In genomic region chr2:86633094-86633740, GRCh38 we compare ENCODE assay signal across 17 cellular contexts. TPM values are rescaled to one million over a fixed set of nuclear protein-coding genes. Genes with fewer than 3 reads are reported as not detected.
DNase-seq lines count a peak whose midpoint lies in the region; ATAC-seq and TF ChIP-seq lines count a peak whose summit lies in the region.
"Had no signal": no experiment of that assay in that cellular context is flagged by ENCODE, and none has a peak within 500 bp of the region (broad histone marks: within the 10 kb centered on the region; RNA-seq: fewer than 3 reads in every experiment).

No MANE protein-coding gene starts in this region.

- 57 to 68% methylated on average over 8 of the region's 8 CpGs for WGBS in heart right ventricle, 2 donors

- H3K4me3 Mint-ChIP-seq in progenitor cell of endocrine pancreas (ENCODE audit: low read depth) (no peak overlapping the region), CD14-positive monocyte (no peak overlapping the region)
- no peak overlapping the region for H3K4me3 Mint-ChIP-seq in activated T-cell treated with anti-CD3 and anti-CD28 coated beads, Interleukin-2, amount 50 U/mL, for 4 hours
- H3K4me3 Mint-ChIP-seq: activated CD8-positive, alpha-beta memory T cell treated with anti-CD3 and anti-CD28 coated beads, Interleukin-2, amount 10 ng/mL, durations not matched to agents 7 days and 5 days; CD4-positive, CD25-positive, alpha-beta regulatory T cell; natural killer cell had no signal

- H3K9me3 ChIP-seq in Peyer's patch (no peaks in the 10 kb centered on the region), heart right ventricle (peaks cover 0 to 3% (median 0%) of the 10 kb centered on the region in 11 donors), BE2C (no peaks in the 10 kb centered on the region)
- H3K9me3 ChIP-seq: thoracic aorta had no signal

- intact Hi-C loops in heart right ventricle (cut with DNase I) (loop anchor here in 1 of 10 donors (10.0 kb wide), 1 partner anchor 62 kb away; no protein-coding TSS in a partner anchor), CD14-positive monocyte (cut with micrococcal nuclease) (no loop called here)

- H3K4me1 ChIP-seq in Peyer's patch: peaks cover 0 to 26% (median 1%) of the 10 kb centered on the region in 4 donors
- H3K4me1 ChIP-seq in heart right ventricle: peaks cover 0 to 27% (median 0%) of the 10 kb centered on the region in 9 donors
- H3K4me1 ChIP-seq in BE2C: no peaks in the 10 kb centered on the region

- H3K27me3 ChIP-seq in Peyer's patch (no peaks in the 10 kb centered on the region), heart right ventricle (no peaks in the 10 kb centered on the region), BE2C (no peaks in the 10 kb centered on the region)

- H3K36me3 ChIP-seq in Peyer's patch: no peaks in the 10 kb centered on the region
- no peaks in the 10 kb centered on the region for H3K36me3 ChIP-seq in heart right ventricle
- no peaks in the 10 kb centered on the region for H3K36me3 ChIP-seq in BE2C
- H3K36me3 ChIP-seq: thoracic aorta had no signal

- H3K9me3 Mint-ChIP-seq in progenitor cell of endocrine pancreas (ENCODE audit: low read depth) (no peaks in the 10 kb centered on the region), CD14-positive monocyte (peaks cover 0 to 2% (median 0%) of the 10 kb centered on the region in 7 donors)
- H3K9me3 Mint-ChIP-seq in activated T-cell treated with anti-CD3 and anti-CD28 coated beads, Interleukin-2, amount 50 U/mL, for 4 hours: no peaks in the 10 kb centered on the region
- H3K9me3 Mint-ChIP-seq: natural killer cell had no signal

- no peak for TF ChIP-seq CTCF in Peyer's patch (IDR thresholded peaks at IDR 0.05)
- TF ChIP-seq CTCF in heart right ventricle (IDR thresholded peaks at IDR 0.05): no peak
- no peak for TF ChIP-seq CTCF in progenitor cell of endocrine pancreas (IDR thresholded peaks at IDR 0.05; ENCODE audit: unreplicated experiment)
- no peak for TF ChIP-seq CTCF in CD14-positive monocyte (IDR thresholded peaks at IDR 0.05)
- TF ChIP-seq CTCF in BE2C (IDR thresholded peaks at IDR 0.05; ENCODE audit: low read depth, low read length): no peak

- in situ Hi-C loops in G401 (cut with HindIII; ENCODE audit: low sequenced_read_pairs): no loop called here

- peaks cover 12% of the 10 kb centered on the region for H3K4me1 Mint-ChIP-seq in progenitor cell of endocrine pancreas (ENCODE audit: low read depth)
- H3K4me1 Mint-ChIP-seq in CD14-positive monocyte: no peaks in the 10 kb centered on the region
- no peaks in the 10 kb centered on the region for H3K4me1 Mint-ChIP-seq in activated T-cell treated with anti-CD3 and anti-CD28 coated beads, Interleukin-2, amount 50 U/mL, for 4 hours (ENCODE audit: low read depth)
- H3K4me1 Mint-ChIP-seq: activated CD8-positive, alpha-beta memory T cell treated with anti-CD3 and anti-CD28 coated beads, Interleukin-2, amount 10 ng/mL, durations not matched to agents 7 days and 5 days; CD4-positive, CD25-positive, alpha-beta regulatory T cell; natural killer cell had no signal

- H3K27ac Mint-ChIP-seq in progenitor cell of endocrine pancreas (peak overlapping the region; percentile 52), CD14-positive monocyte (no peak overlapping the region)
- H3K27ac Mint-ChIP-seq: activated CD8-positive, alpha-beta memory T cell treated with anti-CD3 and anti-CD28 coated beads, Interleukin-2, amount 10 ng/mL, durations not matched to agents 7 days and 5 days; CD4-positive, CD25-positive, alpha-beta regulatory T cell; natural killer cell had no signal

- DNase-seq in G401 (ENCODE audit: low spot score): peak; percentile 93
- DNase-seq in Peyer's patch: no peak
- DNase-seq in heart right ventricle: peak; percentile 29 to 31
- no peak for DNase-seq in progenitor cell of endocrine pancreas (ENCODE audit: low spot score, unreplicated experiment)
- DNase-seq in CD14-positive monocyte (ENCODE audit: low spot score): no peak
- no peak for DNase-seq in activated T-cell treated with anti-CD3 and anti-CD28 coated beads, Interleukin-2, amount 50 U/mL, for 4 hours
- DNase-seq in 8988T: no peak
- no peak for DNase-seq in BE2C
- DNase-seq: activated CD4-positive, CD25-positive, alpha-beta regulatory T cell; activated CD8-positive, alpha-beta memory T cell treated with anti-CD3 and anti-CD28 coated beads, Interleukin-2, amount 10 ng/mL, durations not matched to agents 7 days and 5 days; activated gamma-delta T cell; CD4-positive, CD25-positive, alpha-beta regulatory T cell; natural killer cell; NCI-H187 treated with DMSO at 0.1 percent for 48 hours; NCI-H510A; retina had no signal

- H3K27me3 Mint-ChIP-seq in progenitor cell of endocrine pancreas: no peaks in the 10 kb centered on the region
- peaks cover 1 to 4% (median 4%) of the 10 kb centered on the region in 3 donors for H3K27me3 Mint-ChIP-seq in CD14-positive monocyte (ENCODE audit: low read depth in 3 of 3)
- peaks cover 6% of the 10 kb centered on the region for H3K27me3 Mint-ChIP-seq in activated T-cell treated with anti-CD3 and anti-CD28 coated beads, Interleukin-2, amount 50 U/mL, for 4 hours (ENCODE audit: low read depth)

- H3K4me3 ChIP-seq in Peyer's patch: no peak overlapping the region
- H3K4me3 ChIP-seq in heart right ventricle: no peak overlapping the region
- no peak overlapping the region for H3K4me3 ChIP-seq in BE2C (ENCODE audit: low read depth, low read length)
- H3K4me3 ChIP-seq: thoracic aorta had no signal

- H3K27ac ChIP-seq in Peyer's patch (peak overlapping the region in 3 of 4 donors; percentile 22 to 81 (median 63)), heart right ventricle (peak overlapping the region in 5 of 10 donors; percentile 5 to 37 (median 23))
- H3K27ac ChIP-seq: thoracic aorta had no signal

- ATAC-seq in heart right ventricle: peak; percentile 49 to 91 (median 77)
- no peak for ATAC-seq in activated T-cell treated with anti-CD3 and anti-CD28 coated beads, Interleukin-2, amount 50 U/mL, for 4 hours
- ATAC-seq: activated CD8-positive, alpha-beta memory T cell treated with anti-CD3 and anti-CD28 coated beads, Interleukin-2, amount 10 ng/mL, durations not matched to agents 7 days and 5 days; natural killer cell had no signal

- H3K36me3 Mint-ChIP-seq in progenitor cell of endocrine pancreas (ENCODE audit: insufficient read depth) (no peaks in the 10 kb centered on the region), CD14-positive monocyte (no peaks in the 10 kb centered on the region)
- no peaks in the 10 kb centered on the region for H3K36me3 Mint-ChIP-seq in activated T-cell treated with anti-CD3 and anti-CD28 coated beads, Interleukin-2, amount 50 U/mL, for 4 hours (ENCODE audit: insufficient read depth)
- H3K36me3 Mint-ChIP-seq: activated CD8-positive, alpha-beta memory T cell treated with anti-CD3 and anti-CD28 coated beads, Interleukin-2, amount 10 ng/mL, durations not matched to agents 7 days and 5 days; CD4-positive, CD25-positive, alpha-beta regulatory T cell; natural killer cell had no signal

- TF ChIP-seq POLR2A in Peyer's patch (IDR thresholded peaks at IDR 0.05): no peak

RNA-seq across cellular contexts. Expression of gene RNF103, which starts 9.6 kb away (rescaled TPM):
- total RNA-seq in G401 (2014; rRNA removed; shearing (Covaris generic)): 10.9 and 13.4 TPM in 2 replicates
- 100 to 1,000 TPM in 2 of 4 donors, 10 to 100 TPM in 2; 22.3 to 127 (median 102) TPM for total RNA-seq in Peyer's patch
- 10 to 100 TPM; 33.2 to 83.0 (median 59.1) TPM for total RNA-seq in heart right ventricle
- 10 to 100 TPM; 31.8 to 40.1 TPM for polyA plus RNA-seq in heart right ventricle
- 22.3 and 22.8 TPM in 2 replicates for total RNA-seq in progenitor cell of endocrine pancreas
- 1 to 10 TPM; 1.0 to 2.2 TPM for polyA plus RNA-seq in CD14-positive monocyte
- total RNA-seq in activated T-cell treated with anti-CD3 and anti-CD28 coated beads, Interleukin-2, amount 50 U/mL, for 4 hours: 10 to 100 TPM in 2 of 3 donors, 1 to 10 TPM in 1; 9.9 to 11.7 (median 11.7) TPM
- polyA plus RNA-seq in BE2C (2012; ENCODE audit: insufficient read depth, insufficient read length, low read depth): 5.5 TPM

Comparison
In these comparisons a context has a peak if more than half of its experiments do, and no peak if none do; other contexts are left out.
1. DNase-seq: peak in G401 (single experiment) and heart right ventricle (2 of 2); none in Peyer's patch (0 of 3), progenitor cell of endocrine pancreas (single experiment), CD14-positive monocyte (single experiment), activated T-cell treated with anti-CD3 and anti-CD28 coated beads, Interleukin-2, amount 50 U/mL, for 4 hours (single experiment), 8988T (single experiment) and BE2C (single experiment).
2. ATAC-seq: peak in heart right ventricle (8 of 8); none in activated T-cell treated with anti-CD3 and anti-CD28 coated beads, Interleukin-2, amount 50 U/mL, for 4 hours (0 of 2).